ENCODE assay signal across 9 cellular contexts in the genomic region with DNA sequence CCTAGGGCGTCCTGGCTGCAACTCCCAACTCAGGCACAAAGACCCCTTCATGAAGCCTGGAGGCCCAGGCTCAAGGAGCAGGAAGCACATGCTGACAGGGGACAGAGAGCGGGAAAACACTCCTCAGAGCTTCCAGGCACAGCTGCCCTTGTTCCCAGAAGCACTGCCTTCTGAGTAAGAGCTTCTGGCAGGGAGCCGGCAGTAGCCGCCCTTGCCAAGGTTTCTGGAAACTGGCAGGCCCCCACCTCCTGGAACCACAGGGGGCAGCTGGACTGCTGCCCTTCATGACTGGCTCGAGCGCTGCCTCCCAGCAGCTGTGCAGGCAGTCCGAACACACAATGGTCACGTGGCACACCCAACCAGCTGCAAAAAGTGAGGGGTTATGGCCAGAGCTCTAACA. TPM values are rescaled to one million over a fixed set of nuclear protein-coding genes. Genes with fewer than 3 reads are reported as not detected.
DNase-seq lines count a peak whose midpoint lies in the region; ATAC-seq and TF ChIP-seq lines count a peak whose summit lies in the region.
"Had no signal": no experiment of that assay in that cellular context is flagged by ENCODE, and none has a peak within 500 bp of the region (broad histone marks: within the 10 kb centered on the region; RNA-seq: fewer than 3 reads in every experiment).

No MANE protein-coding gene starts in this region.

- H3K27ac Mint-ChIP-seq in CD14-positive monocyte = peak overlapping the region in 1 of 7 donors; percentile 73

- H3K27me3 ChIP-seq in breast epithelium (no peaks in the 10 kb centered on the region), layer of hippocampus (ENCODE audit: control insufficient read depth, insufficient read depth, low read length) (no peaks in the 10 kb centered on the region), suprapubic skin (no peaks in the 10 kb centered on the region)

- WGBS in suprapubic skin = 8% methylated on average over 8 of the region's 8 CpGs

- no peaks in the 10 kb centered on the region for H3K4me1 Mint-ChIP-seq in CD14-positive monocyte

- ATAC-seq in HG03159 (IDR thresholded peaks at IDR 0.05; ENCODE audit: unreplicated experiment) = no peak

- no peaks in the 10 kb centered on the region for H3K36me3 ChIP-seq in breast epithelium
- H3K36me3 ChIP-seq in suprapubic skin = peaks cover 92% of the 10 kb centered on the region

- peak; percentile 66 for TF ChIP-seq EP300 in suprapubic skin (IDR thresholded peaks at IDR 0.05)

- H3K27ac ChIP-seq in breast epithelium = peak overlapping the region; percentile 12 to 90
- peak overlapping the region; percentile 39 for H3K27ac ChIP-seq in layer of hippocampus (ENCODE audit: low read depth, low read length)
- peak overlapping the region; percentile 75 for H3K27ac ChIP-seq in suprapubic skin

- intact Hi-C loops in breast epithelium (cut with DNase I; ENCODE audit: low total_unique reads) (loop anchor here (10.0 kb wide), 1 partner anchor 69 kb away; the partner anchor contains the start of gene BRD4), CD14-positive monocyte (cut with micrococcal nuclease) (loop anchor here (2.0 to 10.0 kb wide), 2 partner anchors 109 to 291 kb away; partner anchors contain the start of gene AKAP8 (in 1 of the 2))

- TF ChIP-seq POLR2A in breast epithelium (IDR thresholded peaks at IDR 0.05) (no peak), suprapubic skin (IDR thresholded peaks at IDR 0.05) (no peak)

- H3K36me3 Mint-ChIP-seq in CD14-positive monocyte = peaks cover 88 to 95% of the 10 kb centered on the region in 2 donors

- H3K9me3 ChIP-seq in breast epithelium (no peaks in the 10 kb centered on the region), suprapubic skin (no peaks in the 10 kb centered on the region)

- H3K4me3 Mint-ChIP-seq in CD14-positive monocyte = no peak overlapping the region
- H3K4me3 Mint-ChIP-seq: activated naive CD8-positive, alpha-beta T cell treated with anti-CD3 and anti-CD28 coated beads, Interleukin-2, amount 10 ng/mL, durations not matched to agents 7 days and 5 days had no signal

- H3K4me3 ChIP-seq in LNCaP clone FGC (ENCODE audit: low read depth, low read length) (no peak overlapping the region), breast epithelium (no peak overlapping the region), suprapubic skin (no peak overlapping the region)

- no peak for TF ChIP-seq CTCF in LNCaP clone FGC (IDR thresholded peaks at IDR 0.05; ENCODE audit: control insufficient read depth, extremely low read depth, insufficient read depth)
- TF ChIP-seq CTCF in breast epithelium (IDR thresholded peaks at IDR 0.05) = no peak
- no peak for TF ChIP-seq CTCF in suprapubic skin (IDR thresholded peaks at IDR 0.05)
- TF ChIP-seq CTCF in CD14-positive monocyte (IDR thresholded peaks at IDR 0.05) = no peak

- H3K27me3 Mint-ChIP-seq in CD14-positive monocyte (ENCODE audit: low read depth in 3 of 3) = no peaks in the 10 kb centered on the region
- H3K27me3 Mint-ChIP-seq: activated naive CD8-positive, alpha-beta T cell treated with anti-CD3 and anti-CD28 coated beads, Interleukin-2, amount 10 ng/mL, durations not matched to agents 7 days and 5 days had no signal

- peaks cover 19 to 23% of the 10 kb centered on the region in 2 donors for H3K4me1 ChIP-seq in breast epithelium
- peaks cover 44% of the 10 kb centered on the region for H3K4me1 ChIP-seq in suprapubic skin

- DNase-seq in LNCaP clone FGC (ENCODE audit: low read depth) = peak; percentile 43
- DNase-seq in breast epithelium (ENCODE audit: low spot score in 2 of 2) = peak; percentile 56 to 81
- peak in 1 of 2 donors; percentile 85 for DNase-seq in suprapubic skin (ENCODE audit: low spot score in 2 of 2)
- DNase-seq in effector CD8-positive, alpha-beta T cell (lab: John Stamatoyannopoulos, UW) = no peak
- DNase-seq in activated gamma-delta T cell (lab: John Stamatoyannopoulos, UW) = no peak
- no peak for DNase-seq in CD14-positive monocyte (ENCODE audit: low spot score)
- DNase-seq: activated naive CD8-positive, alpha-beta T cell treated with anti-CD3 and anti-CD28 coated beads, Interleukin-2, amount 10 ng/mL, durations not matched to agents 7 days and 5 days had no signal

- no peaks in the 10 kb centered on the region for H3K9me3 Mint-ChIP-seq in CD14-positive monocyte
- H3K9me3 Mint-ChIP-seq: activated naive CD8-positive, alpha-beta T cell treated with anti-CD3 and anti-CD28 coated beads, Interleukin-2, amount 10 ng/mL, durations not matched to agents 7 days and 5 days had no signal

RNA-seq across cellular contexts. Expression of gene EPHX3, which starts 33.6 kb away (rescaled TPM):
- total RNA-seq in breast epithelium (under 1 TPM in 1 of 3 donors, not detected in 2; 0.29 TPM), suprapubic skin (10 to 100 TPM in 3 of 4 donors, 1 to 10 TPM in 1; 8.0 to 81.6 (median 47.5) TPM)
- polyA plus RNA-seq in CD14-positive monocyte = 1 to 10 TPM in 1 of 2 donors, under 1 TPM in 1; 0.23 to 1.5 TPM
- total RNA-seq: activated naive CD8-positive, alpha-beta T cell treated with anti-CD3 and anti-CD28 coated beads, Interleukin-2, amount 10 ng/mL, durations not matched to agents 7 days and 5 days had no signal

Comparison
In these comparisons a context has a peak if more than half of its experiments do, and no peak if none do; other contexts are left out.
1. DNase-seq: peak in LNCaP clone FGC (single experiment) and breast epithelium (2 of 2); none in effector CD8-positive, alpha-beta T cell (single experiment), activated gamma-delta T cell (single experiment) and CD14-positive monocyte (single experiment).
2. RNA of gene EPHX3, which starts 33.6 kb away (total RNA-seq): 8.0 to 81.6 TPM in suprapubic skin; 0.29 TPM in breast epithelium; every median in the first group is over 4 times any median in the second.
3. Peak in every context shown above with its lines, with median percentiles within 50 percentile points of each other: H3K27ac ChIP-seq.